In the genomic region with DNA sequence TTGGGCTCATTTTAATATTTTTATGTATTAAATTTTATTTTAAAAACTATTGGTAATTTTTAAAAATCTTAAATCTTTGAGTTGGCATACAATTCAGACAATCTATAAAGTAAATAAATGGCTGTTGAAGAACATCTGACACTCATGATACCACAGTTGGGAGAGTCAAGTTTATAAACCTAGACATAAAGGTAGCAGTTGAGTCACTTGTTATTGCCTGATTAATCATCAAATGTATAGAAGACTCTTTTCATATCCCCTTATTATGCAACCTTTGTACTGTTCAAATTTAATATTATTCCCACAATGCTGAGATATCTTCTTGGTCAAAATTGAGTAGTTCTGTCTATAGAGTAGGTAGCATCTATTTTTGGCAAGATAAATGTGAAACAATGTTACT, we compare ENCODE assay signal across 27 cellular contexts. TPM values are rescaled to one million over a fixed set of nuclear protein-coding genes. Genes with fewer than 3 reads are reported as not detected.
DNase-seq lines count a peak whose midpoint lies in the region; ATAC-seq, FAIRE-seq and TF ChIP-seq lines count a peak whose summit lies in the region.
"Had no signal": no experiment of that assay in that cellular context is flagged by ENCODE, and none has a peak within 500 bp of the region (broad histone marks: within the 10 kb centered on the region; RNA-seq: fewer than 3 reads in every experiment).

No MANE protein-coding gene starts in this region.

- intact Hi-C loops in GM12878 (cut with micrococcal nuclease; ENCODE audit: unreplicated experiment) (no loop called here), mucosa of descending colon (cut with DNase I, micrococcal nuclease) (no loop called here)

- H2AFZ ChIP-seq in GM12878 (ENCODE audit: control insufficient read depth, low read depth, low read length), result peak overlapping the region; percentile 59

- TF ChIP-seq CTCF in GM12878 (IDR thresholded peaks at IDR 0.05 in 2 of 3, conservative IDR thresholded peaks at IDR 0.05 in 1 of 3; ENCODE audit: control insufficient read depth in 2 of 3, extremely low read depth in 1 of 3, insufficient read depth in 1 of 3, low read depth in 3 of 3, low read length in 3 of 3), result no peak
- no peak for TF ChIP-seq CTCF in mucosa of descending colon (IDR thresholded peaks at IDR 0.05)

- ATAC-seq in activated CD8-positive, alpha-beta memory T cell treated with anti-CD3 and anti-CD28 coated beads, Interleukin-2, amount 10 ng/mL, durations not matched to agents 7 days and 5 days, result no peak
- peak; percentile 12 for ATAC-seq in HG03520 (IDR thresholded peaks at IDR 0.05; ENCODE audit: unreplicated experiment)
- no peak for ATAC-seq in GM12878
- peak; percentile 58 for ATAC-seq in mucosa of descending colon
- ATAC-seq: A549, lower lobe of right lung, upper lobe of right lung had no signal

- H3K27ac Mint-ChIP-seq in activated CD8-positive, alpha-beta memory T cell treated with anti-CD3 and anti-CD28 coated beads, Interleukin-2, amount 10 ng/mL, durations not matched to agents 7 days and 5 days, result peak overlapping the region; percentile 86

- SMC1A ChIA-PET in GM12878 (lab: Charles Lee; ENCODE audit: uncharacterized antibody, unreplicated experiment), result no interaction called here

- H3K9me3 ChIP-seq in GM12878 (replicated peaks; ENCODE audit: control insufficient read depth, insufficient read depth, low read length), result no peaks in the 10 kb centered on the region; the same call in 1 of the 3 replicates
- H3K9me3 ChIP-seq in mucosa of descending colon, result no peaks in the 10 kb centered on the region
- H3K9me3 ChIP-seq: A549, adrenal gland, lower lobe of right lung, upper lobe of right lung had no signal

- H3K36me3 Mint-ChIP-seq in activated CD8-positive, alpha-beta memory T cell treated with anti-CD3 and anti-CD28 coated beads, Interleukin-2, amount 10 ng/mL, durations not matched to agents 7 days and 5 days, result peaks cover 5% of the 10 kb centered on the region

- H3K4me2 ChIP-seq in GM12878 (ENCODE audit: control insufficient read depth, insufficient read depth), result peak overlapping the region; percentile 40; the same call in 1 of the 2 replicates
- H3K4me2 ChIP-seq: A549 had no signal

- H3K79me2 ChIP-seq in GM12878 (ENCODE audit: control insufficient read depth, insufficient read depth, low read length), result no peaks in the 10 kb centered on the region

- no peak for TF ChIP-seq RAD21 in GM12878 (IDR thresholded peaks at IDR 0.05; ENCODE audit: insufficient read depth, low read depth, low read length)

- no TSS peak for BruUV-seq in GM12878 (replicated peaks; lab: Mats Ljungman, UMichigan)

- H3K27me3 Mint-ChIP-seq in activated CD8-positive, alpha-beta memory T cell treated with anti-CD3 and anti-CD28 coated beads, Interleukin-2, amount 10 ng/mL, durations not matched to agents 7 days and 5 days, result peaks cover 18% of the 10 kb centered on the region

- in situ Hi-C loops in GM12878 (cut with MboI), result no loop called here

- H3K4me3 ChIP-seq in GM12878 (peak overlapping the region; percentile 40; the same call in 1 of the 2 replicates), mucosa of descending colon (no peak overlapping the region)
- H3K4me3 ChIP-seq: A549, adrenal gland, lower lobe of right lung, upper lobe of right lung had no signal

- peaks cover 39% of the 10 kb centered on the region for H3K4me1 Mint-ChIP-seq in activated CD8-positive, alpha-beta memory T cell treated with anti-CD3 and anti-CD28 coated beads, Interleukin-2, amount 10 ng/mL, durations not matched to agents 7 days and 5 days

- FAIRE-seq in GM12878 (lab: Jason Lieb, UNC), result no peak
- FAIRE-seq: A549 had no signal

- no peaks in the 10 kb centered on the region for H3K9me3 Mint-ChIP-seq in activated CD8-positive, alpha-beta memory T cell treated with anti-CD3 and anti-CD28 coated beads, Interleukin-2, amount 10 ng/mL, durations not matched to agents 7 days and 5 days (ENCODE audit: low read depth)

- H3K36me3 ChIP-seq in GM12878 (ENCODE audit: control insufficient read depth in 2 of 2, insufficient read depth in 2 of 2, low read length in 1 of 2) (no peaks in the 10 kb centered on the region), mucosa of descending colon (ENCODE audit: low read depth) (no peaks in the 10 kb centered on the region)
- H3K36me3 ChIP-seq: adrenal gland, lower lobe of right lung, upper lobe of right lung had no signal

- H3K9ac ChIP-seq in GM12878 (ENCODE audit: control insufficient read depth, insufficient read depth, low read length), result no peak overlapping the region

- POLR2A ChIA-PET in GM12878 (lab: Charles Lee), result no interaction called here

- H3K4me1 ChIP-seq in GM12878 (ENCODE audit: control insufficient read depth, insufficient read depth, low read length), result no peaks in the 10 kb centered on the region; the same call in none of the 2 replicates
- no peaks in the 10 kb centered on the region for H3K4me1 ChIP-seq in mucosa of descending colon (ENCODE audit: low read depth)
- H3K4me1 ChIP-seq: A549, adrenal gland, lower lobe of right lung, upper lobe of right lung had no signal

- no peaks in the 10 kb centered on the region for H4K20me1 ChIP-seq in GM12878 (ENCODE audit: control insufficient read depth, insufficient read depth)

- TF ChIP-seq POLR2A in GM12878 (IDR thresholded peaks at IDR 0.05; ENCODE audit: low read depth, low read length), result no peak

- no peak for DNase-seq in activated CD8-positive, alpha-beta memory T cell treated with anti-CD3 and anti-CD28 coated beads, Interleukin-2, amount 10 ng/mL, durations not matched to agents 7 days and 5 days
- DNase-seq in activated CD8-positive, alpha-beta memory T cell treated with anti-CD3 and anti-CD28 coated beads, Interleukin-2, amount 50 U/mL, for 4 hours, result no peak
- no peak for DNase-seq in GM12878 (ENCODE audit: low read depth, low spot score)
- no peak for DNase-seq in mucosa of descending colon
- no peak for DNase-seq in D341Med (ENCODE audit: low spot score)
- no peak for DNase-seq in DMS153 (lab: John Stamatoyannopoulos, UW)
- DNase-seq in NCI-H1105 (lab: John Stamatoyannopoulos, UW), result no peak
- DNase-seq: adrenal gland; dermis blood vessel endothelial cell; foreskin melanocyte; GDM1; H7; hippocampal formation; Karpas-422; lower lobe of right lung; NCI-H1092; NCI-H2081; NCI-H510A; occipital lobe; stimulated activated CD8-positive, alpha-beta memory T cell treated with anti-CD3 and anti-CD28 coated beads, Interleukin-4, amount 100 ng/mL, for 48 hours; upper lobe of right lung had no signal

- RAD21 ChIA-PET in GM12878 (lab: Charles Lee; ENCODE audit: unreplicated experiment), result interaction anchor here (1.2 kb wide), 1 partner anchor 41 kb away, joined by 3 read pairs; no protein-coding TSS in a partner anchor

- H3K27ac ChIP-seq in GM12878 (ENCODE audit: control insufficient read depth, insufficient read depth), result peak overlapping the region; percentile 9; the same call in 1 of the 2 replicates
- H3K27ac ChIP-seq: A549, adrenal gland, epithelial cell of prostate, lower lobe of right lung, upper lobe of right lung had no signal

- CTCF ChIA-PET in activated CD8-positive, alpha-beta memory T cell treated with anti-CD3 and anti-CD28 coated beads, Interleukin-2, amount 10 ng/mL, durations not matched to agents 7 days and 5 days (lab: Charles Lee), result interaction anchor here (0.7 to 4.6 kb wide), 2 partner anchors 12 to 115 kb away, joined by 3 to 24 read pairs; no protein-coding TSS in a partner anchor
- CTCF ChIA-PET in GM12878 (lab: Yijun Ruan, JAX), result interaction anchor here (1.2 to 2.2 kb wide), 4 partner anchors 12 to 50 kb away, joined by 4 to 6 read pairs (median 4); no protein-coding TSS in a partner anchor

- H3K4me3 Mint-ChIP-seq in activated CD8-positive, alpha-beta memory T cell treated with anti-CD3 and anti-CD28 coated beads, Interleukin-2, amount 10 ng/mL, durations not matched to agents 7 days and 5 days, result peak overlapping the region; percentile 64

- H3K27me3 ChIP-seq in GM12878 (replicated peaks in 1 of 2; ENCODE audit: control insufficient read depth in 2 of 2, insufficient read depth in 2 of 2, low read length in 1 of 2), result peaks cover 0 to 2% of the 10 kb centered on the region in 2 experiments; a peak in 1 of 4 replicates
- H3K27me3 ChIP-seq: adrenal gland had no signal

- no peak for TF ChIP-seq EP300 in GM12878 (IDR thresholded peaks at IDR 0.05; ENCODE audit: borderline replicate concordance in 1 of 2, control insufficient read depth in 1 of 2, low read depth in 2 of 2, low read length in 2 of 2)

RNA-seq across cellular contexts. Expression of gene PAQR9, which starts 19.6 kb away (rescaled TPM):
- not detected for total RNA-seq in activated CD8-positive, alpha-beta memory T cell treated with anti-CD3 and anti-CD28 coated beads, Interleukin-2, amount 10 ng/mL, durations not matched to agents 7 days and 5 days
- not detected in 2 replicates for total RNA-seq in GM12878 (2013; cell fraction: nucleolus; rRNA removed)
- total RNA-seq in GM12878 (2014; rRNA removed) (not detected in 2 replicates), GM12878 (2014; rRNA removed; fragmentation: Illumina TruSeq; extraction: Trizol) (not detected in 2 replicates), GM12878 (2021) (not detected in 2 replicates), mucosa of descending colon (not detected)
- polyA plus RNA-seq in GM12878 (2011; ENCODE audit: low read depth), result not detected
- polyA plus RNA-seq in GM12878 (2011; rRNA removed) (not detected in 2 replicates), GM12878 (2014; fragmentation: Illumina TruSeq; extraction: Trizol) (not detected in 2 replicates), GM12878 (2014; fragmentation: Nextera tagmentation; extraction: Ambion mirVana) (not detected), GM12878 (2014; rRNA removed) (not detected in 2 replicates), GM12878 (2016; fragmentation: Nextera tagmentation; extraction: Ambion mirVana) (not detected)
- not detected in 2 replicates for polyA plus RNA-seq in GM12878 (2011; cell fraction: cytosol; rRNA removed)
- not detected in 2 replicates for polyA plus RNA-seq in GM12878 (2011; cell fraction: nucleus; rRNA removed)
- not detected in 2 replicates for polyA plus RNA-seq in GM12878 (2012)
- 0.05 TPM in 1 of 2 replicates, not detected in the other for polyA minus RNA-seq in GM12878 (2011; rRNA and poly(A)+ RNA removed)
- not detected in 2 replicates for polyA minus RNA-seq in GM12878 (2011; cell fraction: cytosol; rRNA and poly(A)+ RNA removed)
- 0.12 TPM in 1 of 2 replicates, not detected in the other for polyA minus RNA-seq in GM12878 (2011; cell fraction: nucleus; rRNA and poly(A)+ RNA removed)
- total RNA-seq: dermis blood vessel endothelial cell, HT-29, lower lobe of right lung, subcutaneous adipose tissue, upper lobe of right lung had no signal
- polyA plus RNA-seq: BJ had no signal

RNA-seq across cellular contexts. Expression of gene PCOLCE2, which starts 55.0 kb away (rescaled TPM):
- total RNA-seq in activated CD8-positive, alpha-beta memory T cell treated with anti-CD3 and anti-CD28 coated beads, Interleukin-2, amount 10 ng/mL, durations not matched to agents 7 days and 5 days, result not detected
- 1.4 and 1.5 TPM in 2 replicates for total RNA-seq in GM12878 (2013; cell fraction: nucleolus; rRNA removed)
- total RNA-seq in GM12878 (2014; rRNA removed) (0.11 and 0.49 TPM in 2 replicates), GM12878 (2014; rRNA removed; fragmentation: Illumina TruSeq; extraction: Trizol) (0.23 and 0.40 TPM in 2 replicates), GM12878 (2021) (0.41 and 1.1 TPM in 2 replicates), mucosa of descending colon (1 to 10 TPM; 1.5 to 8.4 (median 2.3) TPM)
- polyA plus RNA-seq in GM12878 (2011; ENCODE audit: low read depth), result not detected
- polyA plus RNA-seq in GM12878 (2011; rRNA removed) (7.6 and 11.9 TPM in 2 replicates), GM12878 (2014; fragmentation: Illumina TruSeq; extraction: Trizol) (0.34 and 0.60 TPM in 2 replicates), GM12878 (2014; fragmentation: Nextera tagmentation; extraction: Ambion mirVana) (under 1 TPM; 0.20 to 0.31 TPM), GM12878 (2014; rRNA removed) (0.27 and 0.78 TPM in 2 replicates), GM12878 (2016; fragmentation: Nextera tagmentation; extraction: Ambion mirVana) (under 1 TPM; 0.40 to 0.76 TPM)
- 3.5 and 4.4 TPM in 2 replicates for polyA plus RNA-seq in GM12878 (2011; cell fraction: cytosol; rRNA removed)
- polyA plus RNA-seq in GM12878 (2011; cell fraction: nucleus; rRNA removed), result 5.1 and 6.7 TPM in 2 replicates
- polyA plus RNA-seq in GM12878 (2012), result 0.24 and 0.46 TPM in 2 replicates
- polyA minus RNA-seq in GM12878 (2011; rRNA and poly(A)+ RNA removed), result 6.0 and 8.1 TPM in 2 replicates
- polyA minus RNA-seq in GM12878 (2011; cell fraction: cytosol; rRNA and poly(A)+ RNA removed), result 2.1 and 2.4 TPM in 2 replicates
- polyA minus RNA-seq in GM12878 (2011; cell fraction: nucleus; rRNA and poly(A)+ RNA removed), result 4.6 and 5.9 TPM in 2 replicates

RNA-seq across cellular contexts. Expression of gene U2SURP, which starts 57.5 kb away (rescaled TPM):
- total RNA-seq in activated CD8-positive, alpha-beta memory T cell treated with anti-CD3 and anti-CD28 coated beads, Interleukin-2, amount 10 ng/mL, durations not matched to agents 7 days and 5 days, result 100 to 1,000 TPM; 155 to 163 TPM
- total RNA-seq in GM12878 (2013; cell fraction: nucleolus; rRNA removed), result 539 and 552 TPM in 2 replicates
- 104 and 128 TPM in 2 replicates for total RNA-seq in GM12878 (2014; rRNA removed)
- total RNA-seq in GM12878 (2014; rRNA removed; fragmentation: Illumina TruSeq; extraction: Trizol), result 187 and 192 TPM in 2 replicates
- 143 and 144 TPM in 2 replicates for total RNA-seq in GM12878 (2021)
- polyA plus RNA-seq in GM12878 (2011; ENCODE audit: low read depth), result 81.1 TPM
- 117 and 205 TPM in 2 replicates for polyA plus RNA-seq in GM12878 (2011; rRNA removed)
- 22.2 and 22.7 TPM in 2 replicates for polyA plus RNA-seq in GM12878 (2011; cell fraction: cytosol; rRNA removed)
- polyA plus RNA-seq in GM12878 (2011; cell fraction: nucleus; rRNA removed), result 130 and 170 TPM in 2 replicates
- 59.2 and 68.7 TPM in 2 replicates for polyA plus RNA-seq in GM12878 (2012)
- polyA plus RNA-seq in GM12878 (2014; fragmentation: Illumina TruSeq; extraction: Trizol), result 154 and 191 TPM in 2 replicates
- 100 to 1,000 TPM; 146 to 277 TPM for polyA plus RNA-seq in GM12878 (2014; fragmentation: Nextera tagmentation; extraction: Ambion mirVana)
- polyA plus RNA-seq in GM12878 (2014; rRNA removed), result 64.6 and 76.3 TPM in 2 replicates
- polyA plus RNA-seq in GM12878 (2016; fragmentation: Nextera tagmentation; extraction: Ambion mirVana), result 100 to 1,000 TPM; 154 to 168 TPM
- polyA minus RNA-seq in GM12878 (2011; rRNA and poly(A)+ RNA removed), result 55.0 and 121 TPM in 2 replicates
- 26.6 and 40.2 TPM in 2 replicates for polyA minus RNA-seq in GM12878 (2011; cell fraction: cytosol; rRNA and poly(A)+ RNA removed)
- polyA minus RNA-seq in GM12878 (2011; cell fraction: nucleus; rRNA and poly(A)+ RNA removed), result 102 and 147 TPM in 2 replicates
- 10 to 100 TPM; 62.4 to 75.5 (median 70.2) TPM for total RNA-seq in mucosa of descending colon

Comparison
In these comparisons a context has a peak if more than half of its experiments do, and no peak if none do; other contexts are left out.
1. ATAC-seq: peak in HG03520 (single experiment) and mucosa of descending colon (single experiment); none in activated CD8-positive, alpha-beta memory T cell treated with anti-CD3 and anti-CD28 coated beads, Interleukin-2, amount 10 ng/mL, durations not matched to agents 7 days and 5 days (single experiment) and GM12878 (single experiment).